ENCODE assay signal across 9 cellular contexts in the genomic region with DNA sequence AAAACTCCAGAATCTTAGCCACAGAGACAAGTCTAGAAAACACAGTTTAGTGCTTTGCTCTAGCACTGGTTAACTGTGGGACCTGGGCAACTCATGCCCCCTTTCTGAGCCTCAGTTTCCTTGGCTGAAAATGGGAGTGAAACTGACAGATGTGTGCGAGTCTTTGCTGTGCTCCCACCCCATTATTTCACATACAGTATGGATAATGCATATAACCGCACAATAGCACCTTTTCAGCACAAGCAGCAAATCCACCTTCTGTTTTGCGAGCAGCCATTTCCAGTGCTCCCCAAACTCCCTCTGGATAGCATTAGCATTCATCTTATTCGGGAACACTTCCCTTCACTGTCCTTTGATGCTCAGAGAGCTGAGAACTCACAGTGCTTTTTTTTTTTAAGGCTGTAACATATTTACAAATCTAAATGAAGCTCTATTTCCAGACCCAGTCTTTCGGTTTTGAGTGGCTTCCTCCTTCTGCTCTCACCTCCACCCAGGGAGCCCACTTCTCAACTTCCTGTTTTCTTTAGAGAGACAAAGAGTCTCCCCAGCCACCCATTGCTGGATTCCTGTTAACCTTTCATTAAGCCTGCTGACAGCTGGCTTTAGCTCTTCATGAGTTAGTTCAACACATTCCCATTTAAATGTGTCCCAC. TPM values are rescaled to one million over a fixed set of nuclear protein-coding genes. Genes with fewer than 3 reads are reported as not detected.
DNase-seq lines count a peak whose midpoint lies in the region; ATAC-seq lines count a peak whose summit lies in the region.
"Had no signal": no experiment of that assay in that cellular context is flagged by ENCODE, and none has a peak within 500 bp of the region (broad histone marks: within the 10 kb centered on the region; RNA-seq: fewer than 3 reads in every experiment).

No MANE protein-coding gene starts in this region.

- H3K9me3 ChIP-seq in GM23248 (ENCODE audit: low read depth), result no peaks in the 10 kb centered on the region
- H3K9me3 ChIP-seq: thoracic aorta had no signal

- H3K27me3 Mint-ChIP-seq in activated naive CD8-positive, alpha-beta T cell, result no peaks in the 10 kb centered on the region

- WGBS in GM23248 (ENCODE audit: low coverage in 1 of 2, low lambda C conversion rate in 2 of 2, missing lambda C conversion rate in 2 of 2), 2 experiments, result 24 to 27% methylated on average over 5 of the region's 5 CpGs

- H3K36me3 Mint-ChIP-seq in activated naive CD8-positive, alpha-beta T cell, result peaks cover 17% of the 10 kb centered on the region

- no peak overlapping the region for H3K27ac ChIP-seq in GM23248
- H3K27ac ChIP-seq: thoracic aorta had no signal

- H3K79me2 ChIP-seq in GM23248 (ENCODE audit: insufficient read depth), result no peaks in the 10 kb centered on the region

- H3K4me2 ChIP-seq in GM23248 (ENCODE audit: unreplicated experiment), result no peak overlapping the region

- in situ Hi-C loops in GM23248 (cut with MboI), result no loop called here

- no peak overlapping the region for H3K9ac ChIP-seq in GM23248

- DNase-seq in Ammon's horn (ENCODE audit: low spot score) (peak; percentile 22), NCI-H2081 treated with DMSO at 0.1 percent for 48 hours (lab: John Stamatoyannopoulos, UW) (peak; percentile 96), GM23248 (no peak), NCI-H526 treated with DMSO at 0.1 percent for 48 hours (lab: John Stamatoyannopoulos, UW) (no peak), anterior cingulate cortex (lab: John Stamatoyannopoulos, UW) (no peak)

- no peaks in the 10 kb centered on the region for H3K27me3 ChIP-seq in GM23248 (replicated peaks; ENCODE audit: insufficient read depth)

- peak overlapping the region; percentile 91 for H3K27ac Mint-ChIP-seq in activated naive CD8-positive, alpha-beta T cell

- H3K9me3 Mint-ChIP-seq in activated naive CD8-positive, alpha-beta T cell (ENCODE audit: low read depth), result peaks cover 3% of the 10 kb centered on the region

- ATAC-seq in GM18858 (IDR thresholded peaks at IDR 0.05; ENCODE audit: unreplicated experiment) (peak; percentile 94), HG02970 (IDR thresholded peaks at IDR 0.05; ENCODE audit: low FRiP score, unreplicated experiment) (peak; percentile 73)

- no peaks in the 10 kb centered on the region for H3K4me1 ChIP-seq in GM23248 (ENCODE audit: insufficient read depth)

- H3K36me3 ChIP-seq in GM23248 (ENCODE audit: low read depth), result no peaks in the 10 kb centered on the region
- H3K36me3 ChIP-seq: thoracic aorta had no signal

- peaks cover 55% of the 10 kb centered on the region for H3K4me1 Mint-ChIP-seq in activated naive CD8-positive, alpha-beta T cell (ENCODE audit: low read depth)

- H4K20me1 ChIP-seq in GM23248 (ENCODE audit: insufficient read depth), result no peaks in the 10 kb centered on the region

- H2AFZ ChIP-seq in GM23248, result no peak overlapping the region

- H3K4me3 Mint-ChIP-seq in activated naive CD8-positive, alpha-beta T cell, result peak overlapping the region; percentile 77

- no peaks in the 10 kb centered on the region for H3K9me2 ChIP-seq in GM23248 (ENCODE audit: insufficient read depth)

- H3K4me3 ChIP-seq in GM23248, result no peak overlapping the region
- H3K4me3 ChIP-seq: thoracic aorta had no signal

- H3F3A ChIP-seq in GM23248 (ENCODE audit: insufficient read depth), result no peaks in the 10 kb centered on the region

RNA-seq across cellular contexts. Expression of gene TIMD4, which starts 49.2 kb away (rescaled TPM):
- total RNA-seq in GM23248 (2014; rRNA removed; shearing (Covaris generic)), result not detected in 2 replicates
- not detected in 2 replicates for polyA plus RNA-seq in GM23248 (2016; fragmentation: Nextera tagmentation; extraction: Ambion mirVana)

Comparison
In these comparisons a context has a peak if more than half of its experiments do, and no peak if none do; other contexts are left out.
1. DNase-seq: peak in Ammon's horn (single experiment) and NCI-H2081 treated with DMSO at 0.1 percent for 48 hours (single experiment); none in GM23248 (single experiment), NCI-H526 treated with DMSO at 0.1 percent for 48 hours (single experiment) and anterior cingulate cortex (0 of 58).